ENCODE assay signal across 23 cellular contexts in genomic region chr6:34416877-34417371, GRCh38. TPM values are rescaled to one million over a fixed set of nuclear protein-coding genes. Genes with fewer than 3 reads are reported as not detected.
DNase-seq lines count a peak whose midpoint lies in the region; ATAC-seq, FAIRE-seq and TF ChIP-seq lines count a peak whose summit lies in the region.
"Had no signal": no experiment of that assay in that cellular context is flagged by ENCODE, and none has a peak within 500 bp of the region (broad histone marks: within the 10 kb centered on the region; RNA-seq: fewer than 3 reads in every experiment).

No MANE protein-coding gene starts in this region.

- H3K36me3 ChIP-seq in mesodermal cell (ENCODE audit: control insufficient read depth, insufficient read depth, low read length): peaks cover 73% of the 10 kb centered on the region
- H3K36me3 ChIP-seq: ovary had no signal

- H3K27ac Mint-ChIP-seq in activated CD4-positive, alpha-beta memory T cell treated with anti-CD3 and anti-CD28 coated beads for 36 hours: peak overlapping the region; percentile 44
- H3K27ac Mint-ChIP-seq in activated CD4-positive, alpha-beta memory T cell treated with anti-CD3 and anti-CD28 coated beads, Interleukin-2, amount 10 ng/mL, durations not matched to agents 7 days and 5 days: no peak overlapping the region
- peak overlapping the region; percentile 4; the same call in 1 of the 2 replicates for H3K27ac Mint-ChIP-seq in WTC11

- H3K36me3 Mint-ChIP-seq in activated CD4-positive, alpha-beta memory T cell treated with anti-CD3 and anti-CD28 coated beads for 36 hours: peaks cover 61% of the 10 kb centered on the region
- peaks cover 54% of the 10 kb centered on the region for H3K36me3 Mint-ChIP-seq in activated CD4-positive, alpha-beta memory T cell treated with anti-CD3 and anti-CD28 coated beads, Interleukin-2, amount 10 ng/mL, durations not matched to agents 7 days and 5 days (ENCODE audit: low read depth)
- peaks cover 71% of the 10 kb centered on the region for H3K36me3 Mint-ChIP-seq in WTC11

- H3K27ac ChIP-seq in mesodermal cell (ENCODE audit: low read depth, low read length, severe bottlenecking): peak overlapping the region; percentile 23
- H3K27ac ChIP-seq: BLaER1 treated with 17β-estradiol and CSF1 and Interleukin-3, amounts not matched to agents 10 nM and 100 nM; ovary had no signal

- H3K9me3 ChIP-seq in mesodermal cell (ENCODE audit: control insufficient read depth, low read length): no peaks in the 10 kb centered on the region
- H3K9me3 ChIP-seq: BLaER1 treated with 17β-estradiol and CSF1 and Interleukin-3, amounts not matched to agents 10 nM and 100 nM; ovary had no signal

- H3K4me3 ChIP-seq in mesodermal cell (ENCODE audit: extremely low read depth, insufficient read depth, low read length, poor library complexity, severe bottlenecking) (no peak overlapping the region), lower leg skin (ENCODE audit: low read depth, poor library complexity, severe bottlenecking) (no peak overlapping the region)
- H3K4me3 ChIP-seq: BLaER1 treated with 17β-estradiol and CSF1 and Interleukin-3, amounts not matched to agents 10 nM and 100 nM; ovary had no signal

- H3K4me1 Mint-ChIP-seq in activated CD4-positive, alpha-beta memory T cell treated with anti-CD3 and anti-CD28 coated beads for 36 hours (ENCODE audit: low read depth): peaks cover 21% of the 10 kb centered on the region
- H3K4me1 Mint-ChIP-seq in activated CD4-positive, alpha-beta memory T cell treated with anti-CD3 and anti-CD28 coated beads, Interleukin-2, amount 10 ng/mL, durations not matched to agents 7 days and 5 days: peaks cover 24% of the 10 kb centered on the region
- peaks cover 6% of the 10 kb centered on the region; the same call in 1 of the 2 replicates for H3K4me1 Mint-ChIP-seq in WTC11

- POLR2A ChIA-PET in activated CD4-positive, alpha-beta memory T cell treated with anti-CD3 and anti-CD28 coated beads for 36 hours (lab: Charles Lee): interaction anchor here (3.4 kb wide), 1 partner anchor 8 kb away, joined by 34 read pairs; the partner anchor contains the start of gene RPS10
- POLR2A ChIA-PET in activated CD4-positive, alpha-beta memory T cell treated with anti-CD3 and anti-CD28 coated beads, Interleukin-2, amount 10 ng/mL, durations not matched to agents 7 days and 5 days (lab: Charles Lee): interaction anchor here (1.1 to 4.1 kb wide), 3 partner anchors 8 to 180 kb away, joined by 3 to 30 read pairs (median 9); partner anchors contain the start of genes HMGA1 and RPS10
- POLR2A ChIA-PET in WTC11 (lab: Charles Lee): interaction anchor here (0.6 to 3.5 kb wide), 3 partner anchors 8 to 262 kb away, joined by 3 to 20 read pairs (median 7); partner anchors contain the start of gene RPS10

- TF ChIP-seq POLR2A in lower leg skin (IDR thresholded peaks at IDR 0.05): no peak

- no peaks in the 10 kb centered on the region for H3K4me1 ChIP-seq in mesodermal cell (ENCODE audit: control insufficient read depth, insufficient read depth, low read length, poor library complexity, severe bottlenecking)

- peak; percentile 51 for FAIRE-seq in G401.6 (lab: Jason Lieb, UNC)
- FAIRE-seq: HTR-8/SVneo had no signal

- 89 to 94% methylated on average over 4 to 6 of the region's 7 CpGs for WGBS in mesodermal cell (ENCODE audit: insufficient coverage in 2 of 2), 2 experiments
- WGBS in lower leg skin, 2 donors: 55 to 64% methylated on average over 7 of the region's 7 CpGs

- no peak for TF ChIP-seq CTCF in WTC11 (IDR thresholded peaks at IDR 0.05)
- TF ChIP-seq CTCF in lower leg skin (IDR thresholded peaks at IDR 0.05): no peak

- ATAC-seq in WTC11: no peak
- ATAC-seq: naive thymus-derived CD8-positive, alpha-beta T cell had no signal

- H3K27me3 Mint-ChIP-seq in activated CD4-positive, alpha-beta memory T cell treated with anti-CD3 and anti-CD28 coated beads for 36 hours: no peaks in the 10 kb centered on the region
- H3K27me3 Mint-ChIP-seq in activated CD4-positive, alpha-beta memory T cell treated with anti-CD3 and anti-CD28 coated beads, Interleukin-2, amount 10 ng/mL, durations not matched to agents 7 days and 5 days: no peaks in the 10 kb centered on the region
- H3K27me3 Mint-ChIP-seq in WTC11 (ENCODE audit: low read depth): no peaks in the 10 kb centered on the region
- H3K27me3 Mint-ChIP-seq: naive thymus-derived CD8-positive, alpha-beta T cell had no signal

- intact Hi-C loops in activated CD4-positive, alpha-beta memory T cell treated with anti-CD3 and anti-CD28 coated beads for 36 hours (cut with micrococcal nuclease): loop anchor here (5.0 kb wide), 1 partner anchor 255 kb away; no protein-coding TSS in a partner anchor
- intact Hi-C loops in lower leg skin (cut with DNase I; ENCODE audit: low total_unique reads): loop anchor here (10.0 kb wide), 1 partner anchor 172 kb away; the partner anchor contains the start of gene SMIM29

- H3K4me3 Mint-ChIP-seq in activated CD4-positive, alpha-beta memory T cell treated with anti-CD3 and anti-CD28 coated beads for 36 hours: no peak overlapping the region
- no peak overlapping the region for H3K4me3 Mint-ChIP-seq in activated CD4-positive, alpha-beta memory T cell treated with anti-CD3 and anti-CD28 coated beads, Interleukin-2, amount 10 ng/mL, durations not matched to agents 7 days and 5 days
- no peak overlapping the region for H3K4me3 Mint-ChIP-seq in WTC11

- CTCF ChIA-PET in activated CD4-positive, alpha-beta memory T cell treated with anti-CD3 and anti-CD28 coated beads for 36 hours (lab: Charles Lee): interaction anchor here (1.1 to 3.8 kb wide), 4 partner anchors 167 to 254 kb away, joined by 3 to 42 read pairs (median 32); partner anchors contain the start of gene SMIM29
- CTCF ChIA-PET in activated CD4-positive, alpha-beta memory T cell treated with anti-CD3 and anti-CD28 coated beads, Interleukin-2, amount 10 ng/mL, durations not matched to agents 7 days and 5 days (lab: Charles Lee): interaction anchor here (0.9 to 5.6 kb wide), 5 partner anchors 10 to 220 kb away, joined by 3 to 71 read pairs (median 5); partner anchors contain the start of genes NUDT3 and SMIM29
- CTCF ChIA-PET in WTC11 (lab: Charles Lee): interaction anchor here (0.6 to 4.3 kb wide), 3 partner anchors 167 to 279 kb away, joined by 3 to 51 read pairs (median 4); partner anchors contain the start of gene SMIM29

- no peaks in the 10 kb centered on the region for H3K9me3 Mint-ChIP-seq in activated CD4-positive, alpha-beta memory T cell treated with anti-CD3 and anti-CD28 coated beads for 36 hours
- no peaks in the 10 kb centered on the region for H3K9me3 Mint-ChIP-seq in activated CD4-positive, alpha-beta memory T cell treated with anti-CD3 and anti-CD28 coated beads, Interleukin-2, amount 10 ng/mL, durations not matched to agents 7 days and 5 days
- H3K9me3 Mint-ChIP-seq in WTC11: no peaks in the 10 kb centered on the region
- H3K9me3 Mint-ChIP-seq: naive thymus-derived CD8-positive, alpha-beta T cell had no signal

- DNase-seq in activated CD4-positive, alpha-beta memory T cell treated with anti-CD3 and anti-CD28 coated beads for 36 hours: no peak
- DNase-seq in activated CD4-positive, alpha-beta memory T cell treated with anti-CD3 and anti-CD28 coated beads, Interleukin-2, amount 10 ng/mL, durations not matched to agents 7 days and 5 days: no peak
- no peak for DNase-seq in WTC11 (ENCODE audit: low spot score)
- no peak for DNase-seq in activated CD8-positive, alpha-beta memory T cell treated with anti-CD3 and anti-CD28 coated beads, Interleukin-2, amount 50 U/mL, for 48 hours
- no peak for DNase-seq in lower leg skin (ENCODE audit: low spot score in 2 of 2)
- no peak for DNase-seq in LoVo (ENCODE audit: low spot score)
- DNase-seq: ACHN; activated CD4-positive, CD25-positive, alpha-beta regulatory T cell treated with anti-CD3 and anti-CD28 coated beads, Interleukin-2, amount 50 U/mL, for 72 hours; activated effector memory CD4-positive, alpha-beta T cell treated with Interleukin-2 at 50 U/mL for 16 hours; amniotic stem cell; Kasumi-1; left colon; mesenchymal stem cell; naive thymus-derived CD8-positive, alpha-beta T cell; NCI-H1048; NCI-H187 treated with DMSO at 0.1 percent for 48 hours; NCI-H2227 treated with DMSO at 0.1 percent for 48 hours; ovary had no signal

TF ChIP-seq in WTC11, 78 proteins besides CTCF, POLR2A, EP300 and RAD21 (continues in another document):
- no peak for TF ChIP-seq MYBL2 (CRISPR knock-in tag; IDR thresholded peaks at IDR 0.05)

RNA-seq across cellular contexts. Expression of gene RPS10, which starts 8.9 kb away (rescaled TPM):
- total RNA-seq in activated CD4-positive, alpha-beta memory T cell treated with anti-CD3 and anti-CD28 coated beads for 36 hours: 1,000 to 10,000 TPM; 2,106 to 2,169 TPM
- 1,000 to 10,000 TPM; 1,296 to 1,320 TPM for total RNA-seq in activated CD4-positive, alpha-beta memory T cell treated with anti-CD3 and anti-CD28 coated beads, Interleukin-2, amount 10 ng/mL, durations not matched to agents 7 days and 5 days
- total RNA-seq in WTC11 (2021) (2,184 to 2,437 TPM (median 2,411 TPM) in 3 replicates), lower leg skin (1,000 to 10,000 TPM; 2,250 to 4,289 (median 3,665) TPM)
- polyA plus RNA-seq in mesodermal cell (2013, experiment 1 of 2): 2,391 TPM
- 2,211 TPM for polyA plus RNA-seq in mesodermal cell (2013, experiment 2 of 2)

RNA-seq across cellular contexts. Expression of gene NUDT3, which starts 24.5 kb away (rescaled TPM):
- 10 to 100 TPM; 12.7 to 13.4 TPM for total RNA-seq in activated CD4-positive, alpha-beta memory T cell treated with anti-CD3 and anti-CD28 coated beads for 36 hours
- total RNA-seq in activated CD4-positive, alpha-beta memory T cell treated with anti-CD3 and anti-CD28 coated beads, Interleukin-2, amount 10 ng/mL, durations not matched to agents 7 days and 5 days: 10 to 100 TPM in 1 of 2 experiments, 1 to 10 TPM in 1; 9.9 to 10.0 TPM
- total RNA-seq in WTC11 (2021): 24.6 to 30.0 TPM (median 24.8 TPM) in 3 replicates
- polyA plus RNA-seq in mesodermal cell (2013, experiment 1 of 2): 15.2 TPM
- 12.8 TPM for polyA plus RNA-seq in mesodermal cell (2013, experiment 2 of 2)
- 10 to 100 TPM in 3 of 4 donors, 1 to 10 TPM in 1; 10.0 to 29.1 (median 19.9) TPM for total RNA-seq in lower leg skin

RNA-seq across cellular contexts. Expression of gene PACSIN1, which starts 49.0 kb away (rescaled TPM):
- total RNA-seq in activated CD4-positive, alpha-beta memory T cell treated with anti-CD3 and anti-CD28 coated beads for 36 hours: under 1 TPM; 0.10 to 0.40 TPM
- total RNA-seq in activated CD4-positive, alpha-beta memory T cell treated with anti-CD3 and anti-CD28 coated beads, Interleukin-2, amount 10 ng/mL, durations not matched to agents 7 days and 5 days: 1 to 10 TPM; 1.8 to 2.2 TPM
- total RNA-seq in WTC11 (2021) (10.6 to 12.6 TPM (median 10.7 TPM) in 3 replicates), lower leg skin (under 1 TPM in 3 of 4 donors, not detected in 1; 0.08 to 0.42 (median 0.10) TPM)
- polyA plus RNA-seq in mesodermal cell (2013, experiment 1 of 2): 0.44 TPM
- polyA plus RNA-seq in mesodermal cell (2013, experiment 2 of 2): 0.46 TPM
- total RNA-seq: dermis blood vessel endothelial cell had no signal
